22 cellular contexts compared by ENCODE assay signal in the genomic region with DNA sequence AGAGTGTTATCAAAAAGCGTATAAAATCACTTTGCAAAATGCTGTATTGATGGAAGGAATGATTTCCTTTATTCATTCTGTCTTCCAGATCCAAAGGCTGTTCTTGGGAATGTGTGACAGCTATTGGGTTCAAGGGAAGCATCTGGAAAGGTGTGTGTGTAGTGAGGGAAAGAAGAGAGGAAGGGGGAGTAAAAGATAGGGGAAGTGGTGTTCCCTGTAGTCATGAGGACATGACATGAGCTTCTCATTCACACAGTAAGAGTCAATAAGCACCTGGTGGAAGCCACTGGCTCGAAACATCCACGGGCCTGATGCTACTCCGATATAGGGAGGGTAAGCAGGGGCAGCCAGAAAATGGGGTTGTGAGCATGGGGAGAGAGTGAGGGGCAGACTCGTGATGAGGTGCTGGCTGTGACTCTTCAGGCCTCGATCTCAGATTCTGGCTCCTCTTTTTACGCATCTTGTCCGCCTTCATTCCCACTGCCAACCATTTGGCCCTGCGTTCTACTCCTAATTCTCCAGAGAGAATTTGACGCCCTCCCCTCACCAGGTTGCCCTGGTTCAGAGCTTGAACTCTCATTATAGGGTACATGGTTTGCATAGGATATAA.
"Had no signal": no experiment of that assay in that cellular context is flagged by ENCODE, and none has a peak within 500 bp of the region (broad histone marks: within the 10 kb centered on the region; RNA-seq: fewer than 3 reads in every experiment).

No MANE protein-coding gene starts in this region.

- H3K9me3 ChIP-seq: left ventricle myocardium inferior, neutrophil, prostate gland, tibial nerve had no signal

- H3K27ac ChIP-seq: neutrophil, prostate gland, tibial nerve had no signal

- DNase-seq: activated B cell treated with CpG ODN at 0.5 μM for 24 hours; activated naive CD4-positive, alpha-beta T cell; activated T-cell treated with anti-CD3 and anti-CD28 coated beads for 4 hours; anterior cingulate cortex; effector CD8-positive, alpha-beta T cell; islet precursor cell; left ventricle myocardium inferior; naive thymus-derived CD8-positive, alpha-beta T cell; stimulated activated naive CD4-positive, alpha-beta T cell; T-helper 1 cell had no signal

- H3K27ac Mint-ChIP-seq: activated B cell treated with CpG ODN at 0.5 μM for 24 hours; activated T-cell treated with anti-CD3 and anti-CD28 coated beads, Interleukin-2, amount 50 U/mL, for 72 hours; T-helper 2 cell treated with Interferon-gamma antibody and Interleukin-4, amounts not matched to agents 5 μg/mL and 100 μg/mL, for 36 hours had no signal

- H3K36me3 ChIP-seq: left ventricle myocardium inferior, neutrophil, prostate gland, tibial nerve had no signal

- H3K9me3 Mint-ChIP-seq: activated B cell treated with CpG ODN at 0.5 μM for 24 hours; activated naive CD4-positive, alpha-beta T cell treated with anti-CD3 and anti-CD28 coated beads, Interleukin-2, amount 50 U/mL, for 72 hours; activated T-cell treated with anti-CD3 and anti-CD28 coated beads, Interleukin-2, amount 50 U/mL, for 72 hours; mesothelial cell of epicardium; naive thymus-derived CD8-positive, alpha-beta T cell; T-helper 2 cell treated with Interferon-gamma antibody and Interleukin-4, amounts not matched to agents 5 μg/mL and 100 μg/mL, for 36 hours had no signal

- FAIRE-seq: colon, endometrium, frontal cortex had no signal

- H3K4me3 ChIP-seq: left ventricle myocardium inferior, prostate gland, smooth muscle cell, tibial nerve had no signal

- H3K4me3 Mint-ChIP-seq: activated B cell treated with CpG ODN at 0.5 μM for 24 hours; activated CD4-positive, alpha-beta T cell treated with anti-CD3 and anti-CD28 coated beads for 36 hours; mesothelial cell of epicardium; T-helper 2 cell treated with Interferon-gamma antibody and Interleukin-4, amounts not matched to agents 5 μg/mL and 100 μg/mL, for 36 hours had no signal

- H3K4me1 ChIP-seq: prostate gland had no signal

- H3K27me3 ChIP-seq: tibial nerve had no signal

- H3K36me3 Mint-ChIP-seq: activated naive CD4-positive, alpha-beta T cell treated with anti-CD3 and anti-CD28 coated beads, Interleukin-2, amount 50 U/mL, for 72 hours; mesothelial cell of epicardium; naive thymus-derived CD8-positive, alpha-beta T cell had no signal
